ENCODE assay signal across 12 cellular contexts in genomic region chrX:140439455-140439854, GRCh38.
A peak's percentile ranks its signal among the peaks of the same experiment; 100 is the strongest.
DNase-seq lines count a peak whose midpoint lies in the region; ATAC-seq and TF ChIP-seq lines count a peak whose summit lies in the region.
"Had no signal": no experiment of that assay in that cellular context is flagged by ENCODE, and none has a peak within 500 bp of the region (broad histone marks: within the 10 kb centered on the region; RNA-seq: fewer than 3 reads in every experiment).

No MANE protein-coding gene starts in this region.

- no peak overlapping the region for H2AFZ ChIP-seq in neural progenitor cell (replicated peaks)

- no peaks in the 10 kb centered on the region for H3K9me3 Mint-ChIP-seq in neural progenitor cell

- H3K4me1 ChIP-seq in neural progenitor cell: peaks cover 11% of the 10 kb centered on the region
- H3K4me1 ChIP-seq: adrenal gland had no signal

- H3K4me1 Mint-ChIP-seq in neural progenitor cell: peaks cover 52% of the 10 kb centered on the region

- H3K79me2 ChIP-seq in neural progenitor cell (ENCODE audit: low read depth): no peaks in the 10 kb centered on the region

- H3K4me3 ChIP-seq in neural progenitor cell: peak overlapping the region; percentile 38
- H3K4me3 ChIP-seq: adrenal gland had no signal

- peak overlapping the region; percentile 72 for H3K4me2 ChIP-seq in neural progenitor cell

- H3K27ac ChIP-seq in neural progenitor cell: no peak overlapping the region
- H3K27ac ChIP-seq: adrenal gland, epithelial cell of prostate had no signal

- peak; percentile 86 for DNase-seq in DMS53 (lab: John Stamatoyannopoulos, UW)
- DNase-seq in NCI-H345 treated with DMSO at 0.1 percent for 48 hours (lab: John Stamatoyannopoulos, UW; ENCODE audit: unreplicated experiment): peak; percentile 1
- peak; percentile 37 for DNase-seq in left ventricle myocardium superior
- peak; percentile 92 for DNase-seq in neural progenitor cell (ENCODE audit: low spot score)
- no peak for DNase-seq in activated gamma-delta T cell (lab: John Stamatoyannopoulos, UW)
- DNase-seq in NCI-H774 (lab: John Stamatoyannopoulos, UW): no peak
- DNase-seq in GM19238 (ENCODE audit: insufficient read length, low spot score): no peak
- DNase-seq: NCI-H446 treated with DMSO at 0.1 percent for 48 hours; stimulated activated CD8-positive, alpha-beta memory T cell treated with anti-CD3 and anti-CD28 coated beads, Interleukin-4, amount 100 ng/mL, for 48 hours had no signal

- H3K4me3 Mint-ChIP-seq in neural progenitor cell: peak overlapping the region; percentile 78

- H3K36me3 Mint-ChIP-seq in neural progenitor cell: no peaks in the 10 kb centered on the region

- no peaks in the 10 kb centered on the region for H3K36me3 ChIP-seq in neural progenitor cell
- H3K36me3 ChIP-seq: adrenal gland had no signal

- no peaks in the 10 kb centered on the region for H4K20me1 ChIP-seq in neural progenitor cell (ENCODE audit: low read depth)

- peaks cover 16% of the 10 kb centered on the region for H3F3A ChIP-seq in neural progenitor cell (ENCODE audit: low read depth)

- intact Hi-C loops in left ventricle myocardium superior (cut with micrococcal nuclease): no loop called here

- ATAC-seq in left ventricle myocardium superior (no peak), GM21528 (IDR thresholded peaks at IDR 0.05; ENCODE audit: low FRiP score, unreplicated experiment) (no peak)

- H3K9me3 ChIP-seq in neural progenitor cell (ENCODE audit: low read depth): no peaks in the 10 kb centered on the region
- H3K9me3 ChIP-seq: adrenal gland had no signal

- no peaks in the 10 kb centered on the region for H3K27me3 ChIP-seq in neural progenitor cell

- H3K27me3 Mint-ChIP-seq in neural progenitor cell (ENCODE audit: insufficient read depth, low read depth): peaks cover under 1% of the 10 kb centered on the region

- H3K9ac ChIP-seq in neural progenitor cell: no peak overlapping the region

- no peak for TF ChIP-seq CTCF in neural progenitor cell (IDR thresholded peaks at IDR 0.05)

- H3K27ac Mint-ChIP-seq in neural progenitor cell: peak overlapping the region; percentile 99

Comparison
In these comparisons a context has a peak if more than half of its experiments do, and no peak if none do; other contexts are left out.
1. DNase-seq: peak in DMS53 (single experiment), NCI-H345 treated with DMSO at 0.1 percent for 48 hours (single experiment), left ventricle myocardium superior (single experiment) and neural progenitor cell (single experiment); none in activated gamma-delta T cell (single experiment), NCI-H774 (single experiment) and GM19238 (single experiment).